33 cellular contexts compared by ENCODE assay signal in the genomic region with DNA sequence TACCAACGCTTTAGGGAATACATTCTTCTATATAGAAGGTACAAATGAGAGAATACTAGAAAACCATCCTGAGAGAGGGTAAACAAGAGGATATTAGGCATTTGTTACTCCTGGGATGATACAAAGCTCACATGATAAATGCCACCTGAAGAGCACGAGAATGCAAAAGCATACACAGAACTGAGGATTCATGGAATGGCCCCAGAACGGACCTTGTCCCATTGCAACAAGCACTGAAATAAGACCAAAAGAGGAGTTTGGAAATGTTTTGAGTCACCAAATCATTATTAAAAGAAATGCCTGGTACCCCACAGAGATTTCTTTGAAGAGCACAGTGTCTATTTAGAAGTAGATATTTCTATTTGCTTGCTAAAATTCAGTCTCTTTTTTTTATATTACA.
"Had no signal": no experiment of that assay in that cellular context is flagged by ENCODE, and none has a peak within 500 bp of the region (broad histone marks: within the 10 kb centered on the region; RNA-seq: fewer than 3 reads in every experiment).

No MANE protein-coding gene starts in this region.

- H3K36me3 ChIP-seq: MG63 had no signal

- H3K4me3 ChIP-seq: MG63 had no signal

- DNase-seq: Kasumi-1, MG63, MM.1S, MV-4-11, NCI-H1048, NCI-H1092, NCI-H1092 treated with DMSO at 0.1 percent for 48 hours, NCI-H1105, NCI-H1105 treated with DMSO at 0.1 percent for 48 hours, NCI-H1417, NCI-H1417 treated with DMSO at 0.1 percent for 48 hours, NCI-H1436, NCI-H1436 treated with DMSO at 0.1 percent for 48 hours, NCI-H146, NCI-H1694, NCI-H1694 treated with DMSO at 0.1 percent for 48 hours, NCI-H187, NCI-H187 treated with DMSO at 0.1 percent for 48 hours, NCI-H1930, NCI-H2029, NCI-H2029 treated with DMSO at 0.1 percent for 48 hours, NCI-H2081, NCI-H2081 treated with DMSO at 0.1 percent for 48 hours, NCI-H2107, NCI-H2171, NCI-H2171 treated with DMSO at 0.1 percent for 48 hours, NCI-H2227 treated with DMSO at 0.1 percent for 48 hours, NCI-H226, NCI-H345, NCI-H446 treated with DMSO at 0.1 percent for 48 hours, NCI-H510A, NCI-H510A treated with DMSO at 0.1 percent for 48 hours, NCI-H524 had no signal
